1 cellular context compared by ENCODE assay signal in the genomic region with DNA sequence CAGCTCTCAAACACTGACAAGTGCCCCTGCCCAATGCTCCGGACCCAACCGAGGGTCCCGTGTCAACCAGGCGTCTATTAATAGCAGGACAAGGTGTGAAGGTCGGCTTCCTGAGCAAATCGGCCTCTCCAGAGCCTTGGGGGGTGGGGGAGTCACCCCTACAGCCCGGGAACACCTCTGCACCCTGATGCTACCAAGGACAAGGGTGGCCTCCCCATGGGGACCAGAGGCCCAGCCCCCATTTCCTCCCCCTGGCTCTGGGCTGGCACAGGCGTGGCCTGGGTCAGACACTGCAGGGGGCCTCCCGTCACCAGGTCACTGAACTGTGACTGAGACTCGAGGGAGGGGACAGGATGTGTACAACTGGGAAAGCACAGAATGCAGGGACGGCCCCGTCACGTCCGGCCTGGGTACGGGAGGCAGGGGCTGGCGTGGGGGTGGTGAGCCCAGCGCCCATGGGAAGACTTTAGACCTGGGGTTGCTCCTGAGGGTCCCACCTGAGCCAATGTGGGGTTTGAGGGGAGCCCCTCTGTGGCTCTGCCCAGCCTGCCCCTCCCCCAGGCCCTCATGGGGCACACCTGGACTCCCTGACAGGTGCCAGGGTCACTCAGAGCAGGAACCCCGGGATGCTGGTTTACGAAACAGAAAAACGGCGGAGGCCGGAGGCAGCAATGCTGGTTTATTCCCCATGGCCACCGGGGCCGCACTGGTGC.
A peak's percentile ranks its signal among the peaks of the same experiment; 100 is the strongest.
TF ChIP-seq lines count a peak whose summit lies in the region.

No MANE protein-coding gene starts in this region.

TF ChIP-seq in K562, 482 proteins besides CTCF, POLR2A, EP300 and RAD21 (continued from another document and continues in another):
- TF ChIP-seq, protein P1, sequence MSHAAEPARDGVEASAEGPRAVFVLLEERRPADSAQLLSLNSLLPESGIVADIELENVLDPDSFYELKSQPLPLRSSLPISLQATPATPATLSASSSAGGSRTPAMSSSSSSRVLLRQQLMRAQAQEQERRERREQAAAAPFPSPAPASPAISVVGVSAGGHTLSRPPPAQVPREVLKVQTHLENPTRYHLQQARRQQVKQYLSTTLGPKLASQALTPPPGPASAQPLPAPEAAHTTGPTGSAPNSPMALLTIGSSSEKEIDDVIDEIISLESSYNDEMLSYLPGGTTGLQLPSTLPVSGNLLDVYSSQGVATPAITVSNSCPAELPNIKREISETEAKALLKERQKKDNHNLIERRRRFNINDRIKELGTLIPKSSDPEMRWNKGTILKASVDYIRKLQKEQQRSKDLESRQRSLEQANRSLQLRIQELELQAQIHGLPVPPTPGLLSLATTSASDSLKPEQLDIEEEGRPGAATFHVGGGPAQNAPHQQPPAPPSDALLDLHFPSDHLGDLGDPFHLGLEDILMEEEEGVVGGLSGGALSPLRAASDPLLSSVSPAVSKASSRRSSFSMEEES (CRISPR knock-in tag; IDR thresholded peaks at IDR 0.05), result no peak
- no peak for TF ChIP-seq ZNF445 (CRISPR knock-in tag; IDR thresholded peaks at IDR 0.05; ENCODE audit: low read depth)
- TF ChIP-seq IFI16 (CRISPR knock-in tag; IDR thresholded peaks at IDR 0.05), result no peak
- TF ChIP-seq, protein P2, sequence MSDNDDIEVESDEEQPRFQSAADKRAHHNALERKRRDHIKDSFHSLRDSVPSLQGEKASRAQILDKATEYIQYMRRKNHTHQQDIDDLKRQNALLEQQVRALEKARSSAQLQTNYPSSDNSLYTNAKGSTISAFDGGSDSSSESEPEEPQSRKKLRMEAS (CRISPR knock-in tag; IDR thresholded peaks at IDR 0.05), result peak; percentile 56
- TF ChIP-seq ZNF780A (CRISPR knock-in tag; IDR thresholded peaks at IDR 0.05), result no peak
- TF ChIP-seq TRIM28 (IDR thresholded peaks at IDR 0.05), result peak; percentile 52; the same call in 1 of the 2 replicates
- TF ChIP-seq POLR2AphosphoS5 (IDR thresholded peaks at IDR 0.05; ENCODE audit: control insufficient read depth, insufficient read depth, low read depth, low read length), result peak; percentile 45
- TF ChIP-seq MTA3 (IDR thresholded peaks at IDR 0.05; ENCODE audit: borderline replicate concordance), result peak; percentile 70; the same call in 1 of the 2 replicates
- TF ChIP-seq TAF1 (IDR thresholded peaks at IDR 0.05; ENCODE audit: control insufficient read depth, extremely low read depth, insufficient read depth, low read length, severe bottlenecking), result peak; percentile 40
- peak; percentile 85 for TF ChIP-seq CREB1 (IDR thresholded peaks at IDR 0.05)
- peak; percentile 73 for TF ChIP-seq CREB1 (CRISPR knock-in tag; IDR thresholded peaks at IDR 0.05)
- TF ChIP-seq ESRRB (CRISPR knock-in tag; IDR thresholded peaks at IDR 0.05; ENCODE audit: borderline replicate concordance), result no peak
- TF ChIP-seq NEUROD1 (IDR thresholded peaks at IDR 0.05; ENCODE audit: borderline replicate concordance, low read depth, low read length, partially characterized antibody), result peak; percentile 12
- TF ChIP-seq KLF6 (CRISPR knock-in tag; IDR thresholded peaks at IDR 0.05; ENCODE audit: borderline replicate concordance), result peak; percentile 41; the same call in 1 of the 2 replicates
- TF ChIP-seq, protein P3, sequence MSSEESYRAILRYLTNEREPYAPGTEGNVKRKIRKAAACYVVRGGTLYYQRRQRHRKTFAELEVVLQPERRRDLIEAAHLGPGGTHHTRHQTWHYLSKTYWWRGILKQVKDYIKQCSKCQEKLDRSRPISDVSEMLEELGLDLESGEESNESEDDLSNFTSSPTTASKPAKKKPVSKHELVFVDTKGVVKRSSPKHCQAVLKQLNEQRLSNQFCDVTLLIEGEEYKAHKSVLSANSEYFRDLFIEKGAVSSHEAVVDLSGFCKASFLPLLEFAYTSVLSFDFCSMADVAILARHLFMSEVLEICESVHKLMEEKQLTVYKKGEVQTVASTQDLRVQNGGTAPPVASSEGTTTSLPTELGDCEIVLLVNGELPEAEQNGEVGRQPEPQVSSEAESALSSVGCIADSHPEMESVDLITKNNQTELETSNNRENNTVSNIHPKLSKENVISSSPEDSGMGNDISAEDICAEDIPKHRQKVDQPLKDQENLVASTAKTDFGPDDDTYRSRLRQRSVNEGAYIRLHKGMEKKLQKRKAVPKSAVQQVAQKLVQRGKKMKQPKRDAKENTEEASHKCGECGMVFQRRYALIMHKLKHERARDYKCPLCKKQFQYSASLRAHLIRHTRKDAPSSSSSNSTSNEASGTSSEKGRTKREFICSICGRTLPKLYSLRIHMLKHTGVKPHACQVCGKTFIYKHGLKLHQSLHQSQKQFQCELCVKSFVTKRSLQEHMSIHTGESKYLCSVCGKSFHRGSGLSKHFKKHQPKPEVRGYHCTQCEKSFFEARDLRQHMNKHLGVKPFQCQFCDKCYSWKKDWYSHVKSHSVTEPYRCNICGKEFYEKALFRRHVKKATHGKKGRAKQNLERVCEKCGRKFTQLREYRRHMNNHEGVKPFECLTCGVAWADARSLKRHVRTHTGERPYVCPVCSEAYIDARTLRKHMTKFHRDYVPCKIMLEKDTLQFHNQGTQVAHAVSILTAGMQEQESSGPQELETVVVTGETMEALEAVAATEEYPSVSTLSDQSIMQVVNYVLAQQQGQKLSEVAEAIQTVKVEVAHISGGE (CRISPR knock-in tag; IDR thresholded peaks at IDR 0.05), result peak; percentile 33 to 90 (median 62); a peak in 4 of 6 replicates
- TF ChIP-seq, protein P4, sequence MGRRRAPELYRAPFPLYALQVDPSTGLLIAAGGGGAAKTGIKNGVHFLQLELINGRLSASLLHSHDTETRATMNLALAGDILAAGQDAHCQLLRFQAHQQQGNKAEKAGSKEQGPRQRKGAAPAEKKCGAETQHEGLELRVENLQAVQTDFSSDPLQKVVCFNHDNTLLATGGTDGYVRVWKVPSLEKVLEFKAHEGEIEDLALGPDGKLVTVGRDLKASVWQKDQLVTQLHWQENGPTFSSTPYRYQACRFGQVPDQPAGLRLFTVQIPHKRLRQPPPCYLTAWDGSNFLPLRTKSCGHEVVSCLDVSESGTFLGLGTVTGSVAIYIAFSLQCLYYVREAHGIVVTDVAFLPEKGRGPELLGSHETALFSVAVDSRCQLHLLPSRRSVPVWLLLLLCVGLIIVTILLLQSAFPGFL (CRISPR knock-in tag; IDR thresholded peaks at IDR 0.05), result no peak
- 0 out of 2 replicates have a peak, but pooled peaks have one; percentile 60 for TF ChIP-seq MEF2A (IDR thresholded peaks at IDR 0.05; ENCODE audit: control insufficient read depth, low read depth, low read length)
- no peak for TF ChIP-seq ZNF354B (CRISPR knock-in tag; IDR thresholded peaks at IDR 0.05)
- peak; percentile 49 for TF ChIP-seq RBBP5 (IDR thresholded peaks at IDR 0.05; ENCODE audit: borderline replicate concordance, insufficient read depth, low read length, poor library complexity, severe bottlenecking)
- TF ChIP-seq CBFA2T3 (IDR thresholded peaks at IDR 0.05), result peak; percentile 22
- no peak for TF ChIP-seq HMG20A (CRISPR knock-in tag; conservative IDR thresholded peaks at IDR 0.05)
- no peak for TF ChIP-seq EHMT2 (IDR thresholded peaks at IDR 0.05)
- TF ChIP-seq GTF2E2 (tag; IDR thresholded peaks at IDR 0.05), result no peak
- no peak for TF ChIP-seq THRAP3 (IDR thresholded peaks at IDR 0.05; ENCODE audit: borderline replicate concordance)
- no peak for TF ChIP-seq KDM5B (IDR thresholded peaks at IDR 0.05; ENCODE audit: insufficient replicate concordance, low read depth, low read length)
- peak; percentile 74 for TF ChIP-seq ZBTB7A (IDR thresholded peaks at IDR 0.05; ENCODE audit: borderline replicate concordance, control insufficient read depth, low read depth, low read length)
- TF ChIP-seq NCOA4 (IDR thresholded peaks at IDR 0.05; ENCODE audit: partially characterized antibody), result no peak
- TF ChIP-seq PYGO2 (tag; IDR thresholded peaks at IDR 0.05), result no peak
- no peak for TF ChIP-seq BCL6 (CRISPR knock-in tag; IDR thresholded peaks at IDR 0.05)
- TF ChIP-seq NRF1 (conservative IDR thresholded peaks at IDR 0.05 in 1 of 2, IDR thresholded peaks at IDR 0.05 in 1 of 2), result peak; percentile 45 to 50; a peak in 3 of 4 replicates
- TF ChIP-seq, protein P5, sequence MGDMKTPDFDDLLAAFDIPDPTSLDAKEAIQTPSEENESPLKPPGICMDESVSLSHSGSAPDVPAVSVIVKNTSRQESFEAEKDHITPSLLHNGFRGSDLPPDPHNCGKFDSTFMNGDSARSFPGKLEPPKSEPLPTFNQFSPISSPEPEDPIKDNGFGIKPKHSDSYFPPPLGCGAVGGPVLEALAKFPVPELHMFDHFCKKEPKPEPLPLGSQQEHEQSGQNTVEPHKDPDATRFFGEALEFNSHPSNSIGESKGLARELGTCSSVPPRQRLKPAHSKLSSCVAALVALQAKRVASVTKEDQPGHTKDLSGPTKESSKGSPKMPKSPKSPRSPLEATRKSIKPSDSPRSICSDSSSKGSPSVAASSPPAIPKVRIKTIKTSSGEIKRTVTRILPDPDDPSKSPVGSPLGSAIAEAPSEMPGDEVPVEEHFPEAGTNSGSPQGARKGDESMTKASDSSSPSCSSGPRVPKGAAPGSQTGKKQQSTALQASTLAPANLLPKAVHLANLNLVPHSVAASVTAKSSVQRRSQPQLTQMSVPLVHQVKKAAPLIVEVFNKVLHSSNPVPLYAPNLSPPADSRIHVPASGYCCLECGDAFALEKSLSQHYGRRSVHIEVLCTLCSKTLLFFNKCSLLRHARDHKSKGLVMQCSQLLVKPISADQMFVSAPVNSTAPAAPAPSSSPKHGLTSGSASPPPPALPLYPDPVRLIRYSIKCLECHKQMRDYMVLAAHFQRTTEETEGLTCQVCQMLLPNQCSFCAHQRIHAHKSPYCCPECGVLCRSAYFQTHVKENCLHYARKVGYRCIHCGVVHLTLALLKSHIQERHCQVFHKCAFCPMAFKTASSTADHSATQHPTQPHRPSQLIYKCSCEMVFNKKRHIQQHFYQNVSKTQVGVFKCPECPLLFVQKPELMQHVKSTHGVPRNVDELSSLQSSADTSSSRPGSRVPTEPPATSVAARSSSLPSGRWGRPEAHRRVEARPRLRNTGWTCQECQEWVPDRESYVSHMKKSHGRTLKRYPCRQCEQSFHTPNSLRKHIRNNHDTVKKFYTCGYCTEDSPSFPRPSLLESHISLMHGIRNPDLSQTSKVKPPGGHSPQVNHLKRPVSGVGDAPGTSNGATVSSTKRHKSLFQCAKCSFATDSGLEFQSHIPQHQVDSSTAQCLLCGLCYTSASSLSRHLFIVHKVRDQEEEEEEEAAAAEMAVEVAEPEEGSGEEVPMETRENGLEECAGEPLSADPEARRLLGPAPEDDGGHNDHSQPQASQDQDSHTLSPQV (IDR thresholded peaks at IDR 0.05), result peak; percentile 61; the same call in 1 of the 2 replicates
- no peak for TF ChIP-seq NR2F6 (CRISPR knock-in tag; IDR thresholded peaks at IDR 0.05)
- TF ChIP-seq, protein P6, sequence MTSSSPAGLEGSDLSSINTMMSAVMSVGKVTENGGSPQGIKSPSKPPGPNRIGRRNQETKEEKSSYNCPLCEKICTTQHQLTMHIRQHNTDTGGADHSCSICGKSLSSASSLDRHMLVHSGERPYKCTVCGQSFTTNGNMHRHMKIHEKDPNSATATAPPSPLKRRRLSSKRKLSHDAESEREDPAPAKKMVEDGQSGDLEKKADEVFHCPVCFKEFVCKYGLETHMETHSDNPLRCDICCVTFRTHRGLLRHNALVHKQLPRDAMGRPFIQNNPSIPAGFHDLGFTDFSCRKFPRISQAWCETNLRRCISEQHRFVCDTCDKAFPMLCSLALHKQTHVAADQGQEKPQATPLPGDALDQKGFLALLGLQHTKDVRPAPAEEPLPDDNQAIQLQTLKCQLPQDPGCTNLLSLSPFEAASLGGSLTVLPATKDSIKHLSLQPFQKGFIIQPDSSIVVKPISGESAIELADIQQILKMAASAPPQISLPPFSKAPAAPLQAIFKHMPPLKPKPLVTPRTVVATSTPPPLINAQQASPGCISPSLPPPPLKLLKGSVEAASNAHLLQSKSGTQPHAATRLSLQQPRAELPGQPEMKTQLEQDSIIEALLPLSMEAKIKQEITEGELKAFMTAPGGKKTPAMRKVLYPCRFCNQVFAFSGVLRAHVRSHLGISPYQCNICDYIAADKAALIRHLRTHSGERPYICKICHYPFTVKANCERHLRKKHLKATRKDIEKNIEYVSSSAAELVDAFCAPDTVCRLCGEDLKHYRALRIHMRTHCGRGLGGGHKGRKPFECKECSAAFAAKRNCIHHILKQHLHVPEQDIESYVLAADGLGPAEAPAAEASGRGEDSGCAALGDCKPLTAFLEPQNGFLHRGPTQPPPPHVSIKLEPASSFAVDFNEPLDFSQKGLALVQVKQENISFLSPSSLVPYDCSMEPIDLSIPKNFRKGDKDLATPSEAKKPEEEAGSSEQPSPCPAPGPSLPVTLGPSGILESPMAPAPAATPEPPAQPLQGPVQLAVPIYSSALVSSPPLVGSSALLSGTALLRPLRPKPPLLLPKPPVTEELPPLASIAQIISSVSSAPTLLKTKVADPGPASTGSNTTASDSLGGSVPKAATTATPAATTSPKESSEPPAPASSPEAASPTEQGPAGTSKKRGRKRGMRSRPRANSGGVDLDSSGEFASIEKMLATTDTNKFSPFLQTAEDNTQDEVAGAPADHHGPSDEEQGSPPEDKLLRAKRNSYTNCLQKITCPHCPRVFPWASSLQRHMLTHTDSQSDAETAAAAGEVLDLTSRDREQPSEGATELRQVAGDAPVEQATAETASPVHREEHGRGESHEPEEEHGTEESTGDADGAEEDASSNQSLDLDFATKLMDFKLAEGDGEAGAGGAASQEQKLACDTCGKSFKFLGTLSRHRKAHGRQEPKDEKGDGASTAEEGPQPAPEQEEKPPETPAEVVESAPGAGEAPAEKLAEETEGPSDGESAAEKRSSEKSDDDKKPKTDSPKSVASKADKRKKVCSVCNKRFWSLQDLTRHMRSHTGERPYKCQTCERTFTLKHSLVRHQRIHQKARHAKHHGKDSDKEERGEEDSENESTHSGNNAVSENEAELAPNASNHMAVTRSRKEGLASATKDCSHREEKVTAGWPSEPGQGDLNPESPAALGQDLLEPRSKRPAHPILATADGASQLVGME (CRISPR knock-in tag; IDR thresholded peaks at IDR 0.05), result 0 out of 2 replicates have a peak, but pooled peaks have one; percentile 10
- TF ChIP-seq, protein P7, sequence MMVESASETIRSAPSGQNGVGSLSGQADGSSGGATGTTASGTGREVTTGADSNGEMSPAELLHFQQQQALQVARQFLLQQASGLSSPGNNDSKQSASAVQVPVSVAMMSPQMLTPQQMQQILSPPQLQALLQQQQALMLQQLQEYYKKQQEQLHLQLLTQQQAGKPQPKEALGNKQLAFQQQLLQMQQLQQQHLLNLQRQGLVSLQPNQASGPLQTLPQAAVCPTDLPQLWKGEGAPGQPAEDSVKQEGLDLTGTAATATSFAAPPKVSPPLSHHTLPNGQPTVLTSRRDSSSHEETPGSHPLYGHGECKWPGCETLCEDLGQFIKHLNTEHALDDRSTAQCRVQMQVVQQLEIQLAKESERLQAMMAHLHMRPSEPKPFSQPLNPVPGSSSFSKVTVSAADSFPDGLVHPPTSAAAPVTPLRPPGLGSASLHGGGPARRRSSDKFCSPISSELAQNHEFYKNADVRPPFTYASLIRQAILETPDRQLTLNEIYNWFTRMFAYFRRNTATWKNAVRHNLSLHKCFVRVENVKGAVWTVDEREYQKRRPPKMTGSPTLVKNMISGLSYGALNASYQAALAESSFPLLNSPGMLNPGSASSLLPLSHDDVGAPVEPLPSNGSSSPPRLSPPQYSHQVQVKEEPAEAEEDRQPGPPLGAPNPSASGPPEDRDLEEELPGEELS (CRISPR knock-in tag; IDR thresholded peaks at IDR 0.05; ENCODE audit: borderline replicate concordance), result peak; percentile 60; the same call in 1 of the 2 replicates
- no peak for TF ChIP-seq MXI1 (IDR thresholded peaks at IDR 0.05; ENCODE audit: low read depth, low read length)
- no peak for TF ChIP-seq SIN3B (IDR thresholded peaks at IDR 0.05; ENCODE audit: low read depth)
- no peak for TF ChIP-seq MCM3 (IDR thresholded peaks at IDR 0.05)
- TF ChIP-seq SUPT5H (IDR thresholded peaks at IDR 0.05), result peak; percentile 61
- no peak for TF ChIP-seq SREBF1 (IDR thresholded peaks at IDR 0.05; ENCODE audit: borderline replicate concordance, low read depth, low read length)
- TF ChIP-seq MTF1 (CRISPR knock-in tag; IDR thresholded peaks at IDR 0.05; ENCODE audit: borderline replicate concordance), result 0 out of 2 replicates have a peak, but pooled peaks have one; percentile 42
- TF ChIP-seq SMAD4 (CRISPR knock-in tag; conservative IDR thresholded peaks at IDR 0.05), result peak; percentile 74
- TF ChIP-seq NBN (IDR thresholded peaks at IDR 0.05; ENCODE audit: low read depth), result no peak
- TF ChIP-seq HDGF (IDR thresholded peaks at IDR 0.05), result 0 out of 2 replicates have a peak, but pooled peaks have one; percentile 28
